1 cellular context compared by ENCODE assay signal in genomic region chr17:69103557-69104233, GRCh38.
A peak's percentile ranks its signal among the peaks of the same experiment; 100 is the strongest.
TF ChIP-seq lines count a peak whose summit lies in the region.

No MANE protein-coding gene starts in this region.

TF ChIP-seq in HepG2, 621 proteins besides CTCF, POLR2A, EP300 and RAD21 (continued from another document and continues in another):
- no peak for TF ChIP-seq PAXIP1 (CRISPR knock-in tag; conservative IDR thresholded peaks at IDR 0.05)
- no peak for TF ChIP-seq ZNF777 (CRISPR knock-in tag; IDR thresholded peaks at IDR 0.05)
- no peak for TF ChIP-seq ZNF280D (CRISPR knock-in tag; IDR thresholded peaks at IDR 0.05)
- TF ChIP-seq ZFP90 (CRISPR knock-in tag; IDR thresholded peaks at IDR 0.05; ENCODE audit: borderline replicate concordance) = no peak
- no peak for TF ChIP-seq ZNF616 (CRISPR knock-in tag; IDR thresholded peaks at IDR 0.05; ENCODE audit: low read depth)
- TF ChIP-seq ZNF672 (CRISPR knock-in tag; IDR thresholded peaks at IDR 0.05) = no peak
- no peak for TF ChIP-seq ZBED4 (CRISPR knock-in tag; IDR thresholded peaks at IDR 0.05; ENCODE audit: borderline replicate concordance)
- TF ChIP-seq TFAP4 (IDR thresholded peaks at IDR 0.05; ENCODE audit: borderline replicate concordance, low read depth) = peak; percentile 82
- TF ChIP-seq KAT8 (CRISPR knock-in tag; IDR thresholded peaks at IDR 0.05) = no peak
- TF ChIP-seq ZNF317 (CRISPR knock-in tag; IDR thresholded peaks at IDR 0.05) = peak; percentile 93
- TF ChIP-seq ZNF251 (CRISPR knock-in tag; IDR thresholded peaks at IDR 0.05) = no peak
- TF ChIP-seq E2F5 (CRISPR knock-in tag; conservative IDR thresholded peaks at IDR 0.05) = no peak
- TF ChIP-seq NFIB (CRISPR knock-in tag; IDR thresholded peaks at IDR 0.05; ENCODE audit: borderline replicate concordance) = no peak
- TF ChIP-seq ZBTB33 (CRISPR knock-in tag; IDR thresholded peaks at IDR 0.05) = no peak
- no peak for TF ChIP-seq RFX5 (IDR thresholded peaks at IDR 0.05; ENCODE audit: low read depth, low read length)
- TF ChIP-seq MXI1 (IDR thresholded peaks at IDR 0.05; ENCODE audit: borderline replicate concordance, low read depth, low read length) = no peak
- TF ChIP-seq FOXA1 (IDR thresholded peaks at IDR 0.05) = no peak
- TF ChIP-seq FOXA1 (CRISPR knock-in tag; IDR thresholded peaks at IDR 0.05) = peak; percentile 70
- no peak for TF ChIP-seq NCOR1 (IDR thresholded peaks at IDR 0.05; ENCODE audit: borderline replicate concordance, low read length)
- TF ChIP-seq MTA3 (CRISPR knock-in tag; IDR thresholded peaks at IDR 0.05) = no peak
- no peak for TF ChIP-seq ZNF709 (CRISPR knock-in tag; IDR thresholded peaks at IDR 0.05)
- TF ChIP-seq FOXA3 (CRISPR knock-in tag; IDR thresholded peaks at IDR 0.05) = peak; percentile 69; the same call in 1 of the 2 replicates
- no peak for TF ChIP-seq DBP (CRISPR knock-in tag; IDR thresholded peaks at IDR 0.05; ENCODE audit: not compliant biosample characterization)
- TF ChIP-seq ZNF263 (CRISPR knock-in tag; IDR thresholded peaks at IDR 0.05) = no peak
- peak; percentile 73 for TF ChIP-seq CREB1 (IDR thresholded peaks at IDR 0.05)
- TF ChIP-seq CREB1 (CRISPR knock-in tag; IDR thresholded peaks at IDR 0.05) = no peak
- TF ChIP-seq ZMYM4 (CRISPR knock-in tag; IDR thresholded peaks at IDR 0.05) = peak; percentile 43; the same call in 1 of the 2 replicates
- TF ChIP-seq PRDM10 (CRISPR knock-in tag; IDR thresholded peaks at IDR 0.05; ENCODE audit: low read depth) = no peak
- TF ChIP-seq ARNT2 (CRISPR knock-in tag; IDR thresholded peaks at IDR 0.05; ENCODE audit: low read depth) = no peak
- TF ChIP-seq ZNF256 (CRISPR knock-in tag; conservative IDR thresholded peaks at IDR 0.05) = no peak
- TF ChIP-seq ETV5 (CRISPR knock-in tag; IDR thresholded peaks at IDR 0.05; ENCODE audit: borderline replicate concordance) = no peak
- no peak for TF ChIP-seq HMG20B (CRISPR knock-in tag; conservative IDR thresholded peaks at IDR 0.05)
- no peak for TF ChIP-seq ZBTB42 (CRISPR knock-in tag; IDR thresholded peaks at IDR 0.05)
- TF ChIP-seq ZNF720 (CRISPR knock-in tag; IDR thresholded peaks at IDR 0.05) = no peak
